17 cellular contexts compared by ENCODE assay signal in genomic region chr1:234581063-234581714, GRCh38.
"Had no signal": no experiment of that assay in that cellular context is flagged by ENCODE, and none has a peak within 500 bp of the region (broad histone marks: within the 10 kb centered on the region; RNA-seq: fewer than 3 reads in every experiment).

No MANE protein-coding gene starts in this region.

- H3K27ac Mint-ChIP-seq: activated CD4-positive, alpha-beta T cell treated with anti-CD3 and anti-CD28 coated beads, Interleukin-2, amount 10 ng/mL, durations not matched to agents 24 days and 14 days; activated CD8-positive, alpha-beta T cell treated with anti-CD3 and anti-CD28 coated beads for 36 hours; activated naive CD4-positive, alpha-beta T cell treated with anti-CD3 and anti-CD28 coated beads for 36 hours; natural killer cell treated with Interleukin-12 subunit alpha and Interleukin-12 subunit beta and Interleukin-15 and Interleukin-18, amount 100 ng/mL, for 72 hours; progenitor cell of endocrine pancreas; stimulated activated effector memory CD8-positive, alpha-beta T cell treated with anti-CD3 and anti-CD28 coated beads, Interleukin-12 subunit alpha, Interleukin-12 subunit beta, amount 100 ng/mL, for 72 hours had no signal

- H3K79me2 ChIP-seq: hepatocyte had no signal

- H2AFZ ChIP-seq: hepatocyte had no signal

- H3K9me3 Mint-ChIP-seq: activated CD8-positive, alpha-beta T cell treated with anti-CD3 and anti-CD28 coated beads for 36 hours; activated naive CD4-positive, alpha-beta T cell treated with anti-CD3 and anti-CD28 coated beads for 36 hours; activated naive CD8-positive, alpha-beta T cell treated with anti-CD3 and anti-CD28 coated beads, Interleukin-2, amount 50 U/mL, for 24 hours; activated T-cell treated with anti-CD3 and anti-CD28 coated beads, Interleukin-2, amount 50 U/mL, for 4 hours; natural killer cell treated with Interleukin-12 subunit alpha and Interleukin-12 subunit beta and Interleukin-15 and Interleukin-18, amount 100 ng/mL, for 72 hours; stimulated activated effector memory CD8-positive, alpha-beta T cell treated with anti-CD3 and anti-CD28 coated beads, Interleukin-12 subunit alpha, Interleukin-12 subunit beta, amount 100 ng/mL, for 72 hours had no signal

- H3K4me3 Mint-ChIP-seq: activated CD4-positive, alpha-beta T cell treated with anti-CD3 and anti-CD28 coated beads, Interleukin-2, amount 10 ng/mL, durations not matched to agents 24 days and 14 days; activated CD8-positive, alpha-beta T cell treated with anti-CD3 and anti-CD28 coated beads for 36 hours; activated naive CD4-positive, alpha-beta T cell treated with anti-CD3 and anti-CD28 coated beads for 36 hours; activated naive CD8-positive, alpha-beta T cell treated with anti-CD3 and anti-CD28 coated beads, Interleukin-2, amount 50 U/mL, for 24 hours; activated T-cell treated with anti-CD3 and anti-CD28 coated beads, Interleukin-2, amount 50 U/mL, for 4 hours; natural killer cell treated with Interleukin-12 subunit alpha and Interleukin-12 subunit beta and Interleukin-15 and Interleukin-18, amount 100 ng/mL, for 72 hours; stimulated activated effector memory CD8-positive, alpha-beta T cell treated with anti-CD3 and anti-CD28 coated beads, Interleukin-12 subunit alpha, Interleukin-12 subunit beta, amount 100 ng/mL, for 72 hours had no signal

- H3K9me3 ChIP-seq: right lobe of liver, thyroid gland had no signal

- H3K27me3 ChIP-seq: hepatocyte, right lobe of liver, thyroid gland had no signal

- ATAC-seq: activated CD8-positive, alpha-beta T cell treated with anti-CD3 and anti-CD28 coated beads for 36 hours; activated naive CD8-positive, alpha-beta T cell treated with anti-CD3 and anti-CD28 coated beads, Interleukin-2, amount 50 U/mL, for 24 hours; activated T-cell treated with anti-CD3 and anti-CD28 coated beads, Interleukin-2, amount 50 U/mL, for 4 hours; natural killer cell treated with Interleukin-12 subunit alpha and Interleukin-12 subunit beta and Interleukin-15 and Interleukin-18, amount 100 ng/mL, for 72 hours; right lobe of liver; stimulated activated effector memory CD8-positive, alpha-beta T cell treated with anti-CD3 and anti-CD28 coated beads, Interleukin-12 subunit alpha, Interleukin-12 subunit beta, amount 100 ng/mL, for 72 hours had no signal

- H3K4me1 Mint-ChIP-seq: stimulated activated effector memory CD8-positive, alpha-beta T cell treated with anti-CD3 and anti-CD28 coated beads, Interleukin-12 subunit alpha, Interleukin-12 subunit beta, amount 100 ng/mL, for 72 hours had no signal

- DNase-seq: activated CD4-positive, alpha-beta T cell treated with anti-CD3 and anti-CD28 coated beads, Interleukin-2, amount 10 ng/mL, durations not matched to agents 24 days and 14 days; activated CD8-positive, alpha-beta memory T cell treated with anti-CD3 and anti-CD28 coated beads, Interleukin-2, amount 50 U/mL, for 4 hours; activated CD8-positive, alpha-beta T cell treated with anti-CD3 and anti-CD28 coated beads for 36 hours; activated naive CD4-positive, alpha-beta T cell treated with anti-CD3 and anti-CD28 coated beads for 36 hours; activated naive CD8-positive, alpha-beta T cell treated with anti-CD3 and anti-CD28 coated beads, Interleukin-2, amount 50 U/mL, for 24 hours; activated T-cell treated with anti-CD3 and anti-CD28 coated beads, Interleukin-2, amount 50 U/mL, for 4 hours; anterior cingulate cortex; cerebellar nuclear complex; effector CD4-positive, alpha-beta T cell; right lobe of liver; stimulated activated CD4-positive, alpha-beta T cell treated with anti-CD3 and anti-CD28 coated beads, Interleukin-4, amount 100 ng/mL, for 24 hours; thyroid gland had no signal

- H3K36me3 Mint-ChIP-seq: natural killer cell treated with Interleukin-12 subunit alpha and Interleukin-12 subunit beta and Interleukin-15 and Interleukin-18, amount 100 ng/mL, for 72 hours; stimulated activated effector memory CD8-positive, alpha-beta T cell treated with anti-CD3 and anti-CD28 coated beads, Interleukin-12 subunit alpha, Interleukin-12 subunit beta, amount 100 ng/mL, for 72 hours had no signal

- H3K4me3 ChIP-seq: hepatocyte, lung, right lobe of liver, thyroid gland had no signal

- H3K27ac ChIP-seq: hepatocyte, right lobe of liver, thyroid gland had no signal

- H3K36me3 ChIP-seq: right lobe of liver, thyroid gland had no signal

- H3K27me3 Mint-ChIP-seq: activated naive CD8-positive, alpha-beta T cell treated with anti-CD3 and anti-CD28 coated beads, Interleukin-2, amount 50 U/mL, for 24 hours; progenitor cell of endocrine pancreas had no signal

- H3K4me2 ChIP-seq: hepatocyte had no signal
